In the genomic region with DNA sequence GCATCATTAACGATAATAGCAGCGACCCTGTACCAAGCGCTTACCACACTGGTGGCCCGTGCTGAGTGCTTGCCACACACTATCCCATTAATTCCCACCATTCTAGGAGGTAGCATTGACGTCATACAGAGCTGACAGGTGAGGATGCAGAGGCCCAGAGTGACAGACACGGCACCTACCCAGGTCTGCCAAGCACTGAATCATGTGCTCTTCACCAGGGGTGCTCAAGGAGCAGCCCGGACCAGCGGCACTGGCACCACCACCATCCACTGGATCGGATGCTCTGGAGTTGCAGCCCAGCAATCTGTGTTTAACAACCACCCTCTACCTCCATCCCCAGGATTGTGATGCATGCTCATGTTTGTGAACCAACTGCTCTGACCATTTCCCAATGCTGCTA, we compare ENCODE assay signal across 1 cellular context.
TF ChIP-seq lines count a peak whose summit lies in the region.

No MANE protein-coding gene starts in this region.

TF ChIP-seq in HepG2, 621 proteins besides CTCF, POLR2A, EP300 and RAD21:
- no peak for TF ChIP-seq ZNF205 (CRISPR knock-in tag; IDR thresholded peaks at IDR 0.05)
- no peak for TF ChIP-seq ZNF367 (CRISPR knock-in tag; IDR thresholded peaks at IDR 0.05; ENCODE audit: borderline replicate concordance)
TF ChIP-seq in HepG2: peak in this region for 0.
